ENCODE assay signal across 1 cellular context in the genomic region with DNA sequence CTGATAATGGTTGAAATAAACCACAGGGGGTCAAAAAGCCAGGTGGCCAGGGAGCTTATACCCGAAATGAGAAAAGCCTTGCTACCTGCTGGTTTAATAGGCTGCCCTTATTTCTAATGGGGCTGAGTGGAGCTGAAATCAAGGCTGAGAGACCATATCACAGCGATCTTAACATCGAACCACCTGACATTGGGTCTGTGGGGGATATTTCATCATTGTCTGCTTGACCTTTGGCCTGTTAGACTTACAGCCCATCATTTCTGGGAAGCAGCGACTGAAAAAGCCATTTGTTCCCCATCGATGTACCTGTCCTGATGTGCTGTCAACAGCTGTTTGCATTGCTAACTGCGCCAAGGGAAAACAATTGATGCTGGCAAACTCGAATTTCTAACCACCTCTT.
TF ChIP-seq lines count a peak whose summit lies in the region.

No MANE protein-coding gene starts in this region.

TF ChIP-seq in WTC11, 78 proteins besides CTCF, POLR2A, EP300 and RAD21 (continued from another document):
- TF ChIP-seq, protein P1, sequence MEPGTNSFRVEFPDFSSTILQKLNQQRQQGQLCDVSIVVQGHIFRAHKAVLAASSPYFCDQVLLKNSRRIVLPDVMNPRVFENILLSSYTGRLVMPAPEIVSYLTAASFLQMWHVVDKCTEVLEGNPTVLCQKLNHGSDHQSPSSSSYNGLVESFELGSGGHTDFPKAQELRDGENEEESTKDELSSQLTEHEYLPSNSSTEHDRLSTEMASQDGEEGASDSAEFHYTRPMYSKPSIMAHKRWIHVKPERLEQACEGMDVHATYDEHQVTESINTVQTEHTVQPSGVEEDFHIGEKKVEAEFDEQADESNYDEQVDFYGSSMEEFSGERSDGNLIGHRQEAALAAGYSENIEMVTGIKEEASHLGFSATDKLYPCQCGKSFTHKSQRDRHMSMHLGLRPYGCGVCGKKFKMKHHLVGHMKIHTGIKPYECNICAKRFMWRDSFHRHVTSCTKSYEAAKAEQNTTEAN (CRISPR knock-in tag; IDR thresholded peaks at IDR 0.05), result no peak
- TF ChIP-seq, protein P2, sequence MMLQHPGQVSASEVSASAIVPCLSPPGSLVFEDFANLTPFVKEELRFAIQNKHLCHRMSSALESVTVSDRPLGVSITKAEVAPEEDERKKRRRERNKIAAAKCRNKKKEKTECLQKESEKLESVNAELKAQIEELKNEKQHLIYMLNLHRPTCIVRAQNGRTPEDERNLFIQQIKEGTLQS (CRISPR knock-in tag; conservative IDR thresholded peaks at IDR 0.05), result no peak
- TF ChIP-seq, protein P3, sequence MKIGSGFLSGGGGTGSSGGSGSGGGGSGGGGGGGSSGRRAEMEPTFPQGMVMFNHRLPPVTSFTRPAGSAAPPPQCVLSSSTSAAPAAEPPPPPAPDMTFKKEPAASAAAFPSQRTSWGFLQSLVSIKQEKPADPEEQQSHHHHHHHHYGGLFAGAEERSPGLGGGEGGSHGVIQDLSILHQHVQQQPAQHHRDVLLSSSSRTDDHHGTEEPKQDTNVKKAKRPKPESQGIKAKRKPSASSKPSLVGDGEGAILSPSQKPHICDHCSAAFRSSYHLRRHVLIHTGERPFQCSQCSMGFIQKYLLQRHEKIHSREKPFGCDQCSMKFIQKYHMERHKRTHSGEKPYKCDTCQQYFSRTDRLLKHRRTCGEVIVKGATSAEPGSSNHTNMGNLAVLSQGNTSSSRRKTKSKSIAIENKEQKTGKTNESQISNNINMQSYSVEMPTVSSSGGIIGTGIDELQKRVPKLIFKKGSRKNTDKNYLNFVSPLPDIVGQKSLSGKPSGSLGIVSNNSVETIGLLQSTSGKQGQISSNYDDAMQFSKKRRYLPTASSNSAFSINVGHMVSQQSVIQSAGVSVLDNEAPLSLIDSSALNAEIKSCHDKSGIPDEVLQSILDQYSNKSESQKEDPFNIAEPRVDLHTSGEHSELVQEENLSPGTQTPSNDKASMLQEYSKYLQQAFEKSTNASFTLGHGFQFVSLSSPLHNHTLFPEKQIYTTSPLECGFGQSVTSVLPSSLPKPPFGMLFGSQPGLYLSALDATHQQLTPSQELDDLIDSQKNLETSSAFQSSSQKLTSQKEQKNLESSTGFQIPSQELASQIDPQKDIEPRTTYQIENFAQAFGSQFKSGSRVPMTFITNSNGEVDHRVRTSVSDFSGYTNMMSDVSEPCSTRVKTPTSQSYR (CRISPR knock-in tag; IDR thresholded peaks at IDR 0.05), result no peak
- TF ChIP-seq NR3C1 (CRISPR knock-in tag; conservative IDR thresholded peaks at IDR 0.05; ENCODE audit: low read depth), result no peak
- TF ChIP-seq FOXK1 (CRISPR knock-in tag; IDR thresholded peaks at IDR 0.05), result no peak
- no peak for TF ChIP-seq FOXP1 (CRISPR knock-in tag; IDR thresholded peaks at IDR 0.05; ENCODE audit: borderline replicate concordance)
